Comparison of ENCODE assay signal across 8 cellular contexts in genomic region chr10:22341190-22341935, GRCh38. TPM values are rescaled to one million over a fixed set of nuclear protein-coding genes. Genes with fewer than 3 reads are reported as not detected.
DNase-seq lines count a peak whose midpoint lies in the region; ATAC-seq and TF ChIP-seq lines count a peak whose summit lies in the region.

No MANE protein-coding gene starts in this region.

- H2AFZ ChIP-seq in DND-41 (ENCODE audit: low read depth, low read length): peak overlapping the region; percentile 78

- peak; percentile 6; the same call in 1 of the 3 replicates for ATAC-seq in DND-41 (ENCODE audit: insufficient read depth, low read depth)
- peak; percentile 5 for ATAC-seq in GM21526 (IDR thresholded peaks at IDR 0.05; ENCODE audit: low FRiP score, unreplicated experiment)
- no peak for ATAC-seq in thoracic aorta (ENCODE audit: insufficient number of reproducible peaks, low FRiP score, low read depth)

- DNase-seq in DND-41 (no peak), brain microvascular endothelial cell (no peak), lower leg skin (ENCODE audit: low spot score in 2 of 2) (peak in 1 of 2 donors; percentile 19), thoracic aorta (ENCODE audit: low spot score) (no peak), SKM-1 treated with dmso at 0.1 percent for 144 hours (lab: John Stamatoyannopoulos, UW; ENCODE audit: unreplicated experiment) (no peak), occipital lobe (lab: John Stamatoyannopoulos, UW) (no peak)

- TF ChIP-seq CTCF in DND-41 (IDR thresholded peaks at IDR 0.05; ENCODE audit: borderline replicate concordance, extremely low read depth, low read length, poor library complexity, severe bottlenecking): no peak
- TF ChIP-seq CTCF in brain microvascular endothelial cell (IDR thresholded peaks at IDR 0.05; ENCODE audit: low read depth, low read length, missing control alignments): no peak
- TF ChIP-seq CTCF in lower leg skin (IDR thresholded peaks at IDR 0.05): no peak
- TF ChIP-seq CTCF in thoracic aorta (IDR thresholded peaks at IDR 0.05): no peak

- H3K36me3 ChIP-seq in DND-41 (ENCODE audit: insufficient read depth, low read length) (no peaks in the 10 kb centered on the region; the same call in 1 of the 2 replicates), KOPT-K1 (ENCODE audit: insufficient read depth, low read length) (no peaks in the 10 kb centered on the region), brain microvascular endothelial cell (replicated peaks) (no peaks in the 10 kb centered on the region), thoracic aorta (no peaks in the 10 kb centered on the region)

- peak overlapping the region; percentile 81 for H3K4me2 ChIP-seq in DND-41 (ENCODE audit: insufficient read depth, low read length)

- intact Hi-C loops in lower leg skin (cut with DNase I; ENCODE audit: low total_unique reads): no loop called here

- no peak for TF ChIP-seq POLR2A in lower leg skin (IDR thresholded peaks at IDR 0.05)

- H3K4me1 ChIP-seq in DND-41 (ENCODE audit: insufficient read depth, low read length) (peaks cover 34% of the 10 kb centered on the region), thoracic aorta (ENCODE audit: control insufficient read depth in 1 of 2, low read depth in 2 of 2) (peaks cover 10 to 22% of the 10 kb centered on the region in 2 donors)

- H3K79me2 ChIP-seq in DND-41 (ENCODE audit: insufficient read depth, low read length): no peaks in the 10 kb centered on the region

- H3K27ac ChIP-seq in DND-41 (ENCODE audit: low read length) (no peak overlapping the region; the same call in 1 of the 2 replicates), KOPT-K1 (ENCODE audit: low read depth, low read length, poor library complexity, severe bottlenecking) (peak overlapping the region; percentile 84), brain microvascular endothelial cell (no peak overlapping the region), thoracic aorta (peak overlapping the region; percentile 93 to 96)

- H3K9me3 ChIP-seq in DND-41 (ENCODE audit: insufficient read depth, low read length, severe bottlenecking): no peaks in the 10 kb centered on the region
- no peaks in the 10 kb centered on the region for H3K9me3 ChIP-seq in KOPT-K1 (ENCODE audit: insufficient read depth, low read length, poor library complexity, severe bottlenecking)
- H3K9me3 ChIP-seq in thoracic aorta: no peaks in the 10 kb centered on the region

- in situ Hi-C loops in brain microvascular endothelial cell (cut with HindIII; ENCODE audit: low pct_ligation_motif_present, low sequenced_read_pairs): no loop called here

- peak overlapping the region; percentile 95 for H3K9ac ChIP-seq in DND-41 (ENCODE audit: low read depth, low read length)

- H3K27me3 ChIP-seq in DND-41 (ENCODE audit: insufficient read depth, low read length, poor library complexity): peaks cover 69% of the 10 kb centered on the region
- H3K27me3 ChIP-seq in brain microvascular endothelial cell (replicated peaks): peaks cover 75% of the 10 kb centered on the region
- peaks cover 74% of the 10 kb centered on the region for H3K27me3 ChIP-seq in thoracic aorta (replicated peaks; ENCODE audit: insufficient read depth)

- 2 to 3% methylated on average over 35 to 37 of the region's 40 CpGs for WGBS in lower leg skin, 2 donors

- H3K4me3 ChIP-seq in DND-41 (ENCODE audit: low read depth in 1 of 2, low read length in 2 of 2) (peak overlapping the region; percentile 78; a peak in 3 of 4 replicates), brain microvascular endothelial cell (ENCODE audit: low read depth, low read length) (peak overlapping the region; percentile 71), lower leg skin (ENCODE audit: low read depth, poor library complexity, severe bottlenecking) (peak overlapping the region; percentile 81), thoracic aorta (peak overlapping the region; percentile 88)

- H4K20me1 ChIP-seq in DND-41 (ENCODE audit: insufficient read depth, low read length): no peaks in the 10 kb centered on the region

RNA-seq across cellular contexts. Expression of gene SPAG6, which starts 3.9 kb away (rescaled TPM):
- under 1 TPM in 2 of 4 donors, not detected in 2; 0.64 to 0.75 TPM for total RNA-seq in lower leg skin
- not detected for total RNA-seq in thoracic aorta
- total RNA-seq in occipital lobe: 1.2 TPM

RNA-seq across cellular contexts. Expression of gene BMI1, which starts 20.5 kb away (rescaled TPM):
- total RNA-seq in lower leg skin (10 to 100 TPM; 16.7 to 37.6 (median 28.3) TPM), thoracic aorta (10 to 100 TPM; 55.9 to 79.4 TPM), occipital lobe (138 TPM)

RNA-seq across cellular contexts. Expression of gene COMMD3, which starts 25.2 kb away (rescaled TPM):
- total RNA-seq in lower leg skin (100 to 1,000 TPM in 1 of 4 donors, 10 to 100 TPM in 3; 34.5 to 113 (median 51.9) TPM), thoracic aorta (10 to 100 TPM; 12.6 to 90.4 TPM), occipital lobe (58.6 TPM)

Comparison
In these comparisons a context has a peak if more than half of its experiments do, and no peak if none do; other contexts are left out.
1. H3K27ac ChIP-seq: peak in KOPT-K1 (single experiment) and thoracic aorta (2 of 2); none in DND-41 (single experiment) and brain microvascular endothelial cell (single experiment).
2. Peak in every context shown above with its lines, with median percentiles within 50 percentile points of each other: H3K4me3 ChIP-seq.